Comparison of ENCODE assay signal across 8 cellular contexts in the genomic region with DNA sequence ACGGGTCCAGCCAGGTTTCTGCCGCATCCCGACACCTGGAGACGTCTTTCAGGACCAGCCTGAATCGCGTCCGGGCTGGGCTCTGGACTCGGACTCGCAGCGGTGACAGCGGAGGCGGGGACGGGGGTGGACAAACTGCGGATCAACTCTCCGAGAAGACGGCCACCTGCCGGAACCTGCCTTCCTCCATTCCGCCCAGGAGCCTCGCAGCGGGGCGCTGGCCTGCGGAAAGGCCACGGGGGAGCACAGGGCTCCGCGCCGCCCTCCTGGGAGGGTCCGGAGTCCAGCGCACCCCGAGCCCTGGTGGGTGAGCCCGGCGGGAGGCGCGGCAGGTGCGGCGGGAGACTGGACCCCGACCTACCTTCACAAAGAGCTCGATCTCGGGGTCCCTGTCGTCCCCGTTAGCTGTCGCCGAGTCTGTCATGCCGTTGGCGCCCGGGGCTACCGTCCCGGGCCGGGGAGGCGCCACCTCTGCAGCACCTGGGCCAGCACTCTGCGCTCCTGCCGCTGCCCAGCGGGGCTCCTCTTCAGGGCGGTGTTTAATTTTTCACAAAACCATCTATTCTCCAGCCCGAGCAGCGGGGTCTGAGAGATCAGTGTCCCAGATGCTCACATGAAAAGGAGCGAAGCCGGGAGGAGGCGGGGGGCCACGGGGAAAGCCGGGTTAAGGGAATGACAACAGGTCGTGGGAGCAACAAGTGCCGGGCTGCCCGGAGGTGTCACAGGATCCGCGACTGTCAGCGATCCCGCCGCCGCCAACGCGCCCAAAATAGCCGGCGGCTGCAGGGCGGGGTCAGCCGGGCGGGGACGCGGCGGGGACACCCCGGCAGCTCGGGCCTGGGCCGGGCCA. TPM values are rescaled to one million over a fixed set of nuclear protein-coding genes. Genes with fewer than 3 reads are reported as not detected.
DNase-seq lines count a peak whose midpoint lies in the region; ATAC-seq and TF ChIP-seq lines count a peak whose summit lies in the region.

A gene (minus strand): TSS at position 742 of the 850 bp plus-strand sequence. CDS start 318 bp downstream, at position 424.

- no peaks in the 10 kb centered on the region for H3K36me3 ChIP-seq in mesenchymal stem cell (ENCODE audit: control insufficient read depth in 1 of 2, insufficient read depth in 2 of 2, low read depth in 1 of 2, low read length in 2 of 2)
- no peaks in the 10 kb centered on the region for H3K36me3 ChIP-seq in suprapubic skin

- no peak within 1 kb of the TSS for H2BK12ac ChIP-seq in mesenchymal stem cell (ENCODE audit: low read length in 2 of 2)

- no peak within 1 kb of the TSS for H2BK15ac ChIP-seq in mesenchymal stem cell (ENCODE audit: low read depth, poor library complexity, severe bottlenecking)

- no peak within 1 kb of the TSS for H3K27ac ChIP-seq in mesenchymal stem cell (ENCODE audit: low read length, poor library complexity, severe bottlenecking)
- no peak within 1 kb of the TSS for H3K27ac ChIP-seq in suprapubic skin

- no peak within 1 kb of the TSS for H2BK5ac ChIP-seq in mesenchymal stem cell (ENCODE audit: low read depth, low read length, poor library complexity, severe bottlenecking)

- peaks cover 18% of the 10 kb centered on the region for H3K9me3 ChIP-seq in mesenchymal stem cell (ENCODE audit: control insufficient read depth, low read length)
- no peaks in the 10 kb centered on the region for H3K9me3 ChIP-seq in suprapubic skin

- H3K36me3 Mint-ChIP-seq in chondrocyte (ENCODE audit: low read depth), result peaks cover 6% of the 10 kb centered on the region

- peak within 1 kb of the TSS; percentile 99 for H3K4me2 ChIP-seq in mesenchymal stem cell (ENCODE audit: low read length, poor library complexity, severe bottlenecking)

- H3K27me3 Mint-ChIP-seq in chondrocyte (ENCODE audit: low read depth), result peaks cover 29% of the 10 kb centered on the region

- no peak within 1 kb of the TSS for H3K18ac ChIP-seq in mesenchymal stem cell (ENCODE audit: low read depth in 1 of 2, low read length in 2 of 2)

- TF ChIP-seq POLR2A in suprapubic skin (IDR thresholded peaks at IDR 0.05), result no peak

- H3K4me1 Mint-ChIP-seq in chondrocyte (ENCODE audit: low read depth), result peaks cover 18% of the 10 kb centered on the region

- no peak within 1 kb of the TSS for H3K9ac ChIP-seq in mesenchymal stem cell (ENCODE audit: low read length)

- no peaks in the 10 kb centered on the region for H3K79me1 ChIP-seq in mesenchymal stem cell (replicated peaks; ENCODE audit: low read length, poor library complexity, severe bottlenecking)

- no peak within 1 kb of the TSS for H2AK5ac ChIP-seq in mesenchymal stem cell (ENCODE audit: low read length, severe bottlenecking)

- H3K27ac Mint-ChIP-seq in chondrocyte (ENCODE audit: unreplicated experiment), result no peak within 1 kb of the TSS

- H3K4me1 ChIP-seq in mesenchymal stem cell (ENCODE audit: control insufficient read depth, insufficient read depth, low read depth, low read length) (peaks cover 14% of the 10 kb centered on the region), suprapubic skin (peaks cover 17% of the 10 kb centered on the region)

- H4K91ac ChIP-seq in mesenchymal stem cell (ENCODE audit: low read length), result no peak within 1 kb of the TSS

- H3K4me3 Mint-ChIP-seq in chondrocyte (ENCODE audit: unreplicated experiment), result peak within 1 kb of the TSS; percentile 70

- no peak within 1 kb of the TSS for H3K4ac ChIP-seq in mesenchymal stem cell (ENCODE audit: low read depth in 1 of 2, low read length in 2 of 2)

- H3K9me3 Mint-ChIP-seq in chondrocyte (ENCODE audit: low read depth), result no peaks in the 10 kb centered on the region

- peak within 1 kb of the TSS in 1 of 2 experiments; percentile 10 for H3K23ac ChIP-seq in mesenchymal stem cell (ENCODE audit: low read length in 2 of 2)

- peaks cover 42 to 65% of the 10 kb centered on the region in 2 experiments for H3K27me3 ChIP-seq in mesenchymal stem cell (ENCODE audit: control insufficient read depth in 1 of 2, insufficient read depth in 1 of 2, low read length in 2 of 2)
- peaks cover 32% of the 10 kb centered on the region for H3K27me3 ChIP-seq in suprapubic skin

- WGBS in mesenchymal stem cell, result 2% methylated on average over 78 of the region's 82 CpGs
- WGBS in suprapubic skin, result 2% methylated on average over 38 of the region's 82 CpGs

- no peak within 1 kb of the TSS for H3K14ac ChIP-seq in mesenchymal stem cell (ENCODE audit: low read length in 2 of 2)

- H4K8ac ChIP-seq in mesenchymal stem cell (ENCODE audit: low read length), result no peak within 1 kb of the TSS

- no peak for TF ChIP-seq EP300 in suprapubic skin (IDR thresholded peaks at IDR 0.05)

- DNase-seq in GM19240 (ENCODE audit: insufficient read length, low spot score) (peak; percentile 8), T-helper 9 cell (peak; percentile 19), chondrocyte (ENCODE audit: low spot score) (no peak), mesenchymal stem cell (no peak), suprapubic skin (ENCODE audit: low spot score in 2 of 2) (no peak), HUDEP-2 (lab: John Stamatoyannopoulos, UW; ENCODE audit: unreplicated experiment in 76 of 76) (no peak), COR-L47 (lab: John Stamatoyannopoulos, UW) (no peak)

- H3K4me3 ChIP-seq in mesenchymal stem cell (ENCODE audit: insufficient read depth in 1 of 2, low read depth in 1 of 2, low read length in 2 of 2), result peak within 1 kb of the TSS; percentile 50 to 53
- H3K4me3 ChIP-seq in suprapubic skin, result peak within 1 kb of the TSS; percentile 59

- no peak for ATAC-seq in HG02973 (IDR thresholded peaks at IDR 0.05; ENCODE audit: unreplicated experiment)

- no peak within 1 kb of the TSS for H2AFZ ChIP-seq in mesenchymal stem cell (ENCODE audit: low read depth, low read length)

- H2BK120ac ChIP-seq in mesenchymal stem cell (ENCODE audit: low read depth, low read length), result no peak within 1 kb of the TSS

- TF ChIP-seq CTCF in chondrocyte (IDR thresholded peaks at IDR 0.05), result no peak
- no peak for TF ChIP-seq CTCF in suprapubic skin (IDR thresholded peaks at IDR 0.05)

RNA-seq across cellular contexts. Expression of the gene that starts here (rescaled TPM):
- total RNA-seq in chondrocyte (not detected in 3 replicates), suprapubic skin (1 to 10 TPM in 3 of 4 donors, under 1 TPM in 1; 0.45 to 2.6 (median 1.6) TPM)
- not detected for polyA plus RNA-seq in mesenchymal stem cell (2013, experiment 1 of 2)
- polyA plus RNA-seq in mesenchymal stem cell (2013, experiment 2 of 2), result 0.01 TPM

Comparison
In these comparisons a context has a peak if more than half of its experiments do, and no peak if none do; other contexts are left out.
1. DNase-seq: peak in GM19240 (single experiment) and T-helper 9 cell (single experiment); none in chondrocyte (single experiment), mesenchymal stem cell (single experiment), suprapubic skin (0 of 2), HUDEP-2 (0 of 76) and COR-L47 (single experiment).